In genomic region chr2:171109571-171109970, GRCh38 we compare ENCODE assay signal across 18 cellular contexts. TPM values are rescaled to one million over a fixed set of nuclear protein-coding genes. Genes with fewer than 3 reads are reported as not detected.
DNase-seq lines count a peak whose midpoint lies in the region; ATAC-seq lines count a peak whose summit lies in the region.
"Had no signal": no experiment of that assay in that cellular context is flagged by ENCODE, and none has a peak within 500 bp of the region (broad histone marks: within the 10 kb centered on the region; RNA-seq: fewer than 3 reads in every experiment).

No MANE protein-coding gene starts in this region.

- ATAC-seq in activated T-cell treated with anti-CD3 and anti-CD28 coated beads, Interleukin-2, amount 50 U/mL, for 72 hours (replicated peaks in 1 of 2) = no peak
- no peak for ATAC-seq in HG03175 (IDR thresholded peaks at IDR 0.05; ENCODE audit: unreplicated experiment)
- ATAC-seq in GM21737 (IDR thresholded peaks at IDR 0.05; ENCODE audit: unreplicated experiment) = no peak
- ATAC-seq: Right ventricle myocardium inferior had no signal

- no peaks in the 10 kb centered on the region for H3K27me3 Mint-ChIP-seq in activated T-cell treated with anti-CD3 and anti-CD28 coated beads, Interleukin-2, amount 50 U/mL, for 72 hours (ENCODE audit: low read depth)
- H3K27me3 Mint-ChIP-seq in immature natural killer cell (ENCODE audit: low read depth in 3 of 3) = no peaks in the 10 kb centered on the region

- no peak overlapping the region for H3K4me3 Mint-ChIP-seq in activated T-cell treated with anti-CD3 and anti-CD28 coated beads, Interleukin-2, amount 50 U/mL, for 72 hours
- H3K4me3 Mint-ChIP-seq in immature natural killer cell = no peak overlapping the region

- peaks cover 9 to 34% of the 10 kb centered on the region in 2 donors for H3K36me3 Mint-ChIP-seq in activated T-cell treated with anti-CD3 and anti-CD28 coated beads, Interleukin-2, amount 50 U/mL, for 72 hours (ENCODE audit: insufficient read depth in 2 of 2)
- H3K36me3 Mint-ChIP-seq in immature natural killer cell = peaks cover 3 to 6% (median 4%) of the 10 kb centered on the region in 3 donors

- peak overlapping the region; percentile 67 for H3K27ac Mint-ChIP-seq in activated T-cell treated with anti-CD3 and anti-CD28 coated beads, Interleukin-2, amount 50 U/mL, for 72 hours
- H3K27ac Mint-ChIP-seq in immature natural killer cell = peak overlapping the region in 4 of 6 donors; percentile 22 to 37 (median 26)

- H3K9me3 Mint-ChIP-seq in activated T-cell treated with anti-CD3 and anti-CD28 coated beads, Interleukin-2, amount 50 U/mL, for 72 hours = peaks cover 1 to 4% of the 10 kb centered on the region in 2 donors
- no peaks in the 10 kb centered on the region for H3K9me3 Mint-ChIP-seq in immature natural killer cell

- H3K4me1 Mint-ChIP-seq in activated T-cell treated with anti-CD3 and anti-CD28 coated beads, Interleukin-2, amount 50 U/mL, for 72 hours (ENCODE audit: low read depth) = peaks cover 35% of the 10 kb centered on the region
- H3K4me1 Mint-ChIP-seq in immature natural killer cell = peaks cover 36 to 76% of the 10 kb centered on the region in 2 donors

- DNase-seq in activated T-cell treated with anti-CD3 and anti-CD28 coated beads, Interleukin-2, amount 50 U/mL, for 72 hours = no peak
- DNase-seq in activated T-cell treated with anti-CD3 and anti-CD28 coated beads for 4 hours (no peak), OCI-M1 (lab: John Stamatoyannopoulos, UW) (peak; percentile 40), immature natural killer cell (no peak), NCI-H1417 (lab: John Stamatoyannopoulos, UW) (no peak)
- DNase-seq in activated CD4-positive, CD25-positive, alpha-beta regulatory T cell (lab: John Stamatoyannopoulos, UW) = no peak
- DNase-seq: Caco-2, DMS53, HCEC 1CT, KBM-7, NCI-H1436 treated with DMSO at 0.1 percent for 48 hours, NCI-H2081 treated with DMSO at 0.1 percent for 48 hours, NCI-H510A treated with DMSO at 0.1 percent for 48 hours, NCI-H82, Peyer's patch had no signal

RNA-seq across cellular contexts. Expression of gene TLK1, which starts 51.1 kb away (rescaled TPM):
- total RNA-seq in activated T-cell treated with anti-CD3 and anti-CD28 coated beads, Interleukin-2, amount 50 U/mL, for 72 hours = 100 to 1,000 TPM in 1 of 2 donors, 10 to 100 TPM in 1; 96.0 to 102 TPM
- 10 to 100 TPM in 2 of 3 donors, 1 to 10 TPM in 1; 6.9 to 53.1 (median 26.2) TPM for polyA plus RNA-seq in immature natural killer cell
